ENCODE assay signal across 1 cellular context in the genomic region with DNA sequence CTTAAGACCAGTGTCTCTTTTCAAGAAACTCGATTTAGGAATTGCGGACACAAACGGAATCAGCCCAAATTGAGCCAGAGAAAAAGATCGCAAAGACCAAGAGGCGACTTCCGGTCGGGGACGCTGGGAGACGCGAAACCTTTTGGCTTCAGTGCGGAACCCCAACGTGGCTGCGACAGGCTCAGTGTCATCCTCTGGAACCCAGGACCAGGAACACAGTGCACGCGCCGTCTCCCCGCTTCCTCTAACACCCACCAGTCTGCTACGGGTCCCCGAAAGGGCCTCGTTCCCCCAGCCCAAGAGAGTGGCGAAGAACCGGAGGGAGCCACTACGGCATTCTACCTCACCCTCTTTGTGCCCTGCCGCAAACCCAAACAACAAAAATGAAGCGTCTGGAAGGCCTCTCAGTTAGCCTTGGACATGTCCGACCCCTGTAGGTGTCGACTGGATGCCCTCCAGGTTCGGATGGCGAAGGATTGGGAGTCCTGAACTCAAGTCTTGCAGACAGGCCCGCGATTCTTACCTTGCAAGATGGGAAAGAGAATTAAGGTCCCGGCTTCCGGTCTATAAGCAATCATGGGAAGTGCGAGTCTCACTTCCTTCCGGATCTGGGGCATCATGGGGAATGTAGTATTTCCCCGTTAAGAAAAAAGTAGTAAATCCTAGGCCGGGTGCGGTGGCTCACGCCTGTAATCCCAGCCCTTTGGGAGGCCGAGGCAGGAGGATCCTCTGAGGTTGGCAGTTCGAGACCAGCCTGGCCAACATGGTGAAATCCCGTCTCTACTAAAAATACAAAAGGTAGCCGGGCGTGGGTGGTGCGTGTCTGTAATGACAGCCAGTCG.
TF ChIP-seq lines count a peak whose summit lies in the region.

TSS of gene RPL6 (minus strand) at position 542 of the 842 bp plus-strand sequence. CDS start 949 bp downstream, outside the sequence.

TF ChIP-seq in K562, 482 proteins besides CTCF, POLR2A, EP300 and RAD21 (continued from another document and continues in another):
- no peak for TF ChIP-seq CEBPZ (IDR thresholded peaks at IDR 0.05; ENCODE audit: borderline replicate concordance, low read depth, low read length)
- TF ChIP-seq FOXK2 (conservative IDR thresholded peaks at IDR 0.05 in 1 of 2, IDR thresholded peaks at IDR 0.05 in 1 of 2; ENCODE audit: low read depth in 2 of 2), result no peak
- TF ChIP-seq ZFX (CRISPR knock-in tag; IDR thresholded peaks at IDR 0.05), result peak; percentile 92
- no peak for TF ChIP-seq ZNF347 (CRISPR knock-in tag; IDR thresholded peaks at IDR 0.05; ENCODE audit: low read depth)
- TF ChIP-seq EP400 (IDR thresholded peaks at IDR 0.05), result peak; percentile 98
- TF ChIP-seq, protein P1, sequence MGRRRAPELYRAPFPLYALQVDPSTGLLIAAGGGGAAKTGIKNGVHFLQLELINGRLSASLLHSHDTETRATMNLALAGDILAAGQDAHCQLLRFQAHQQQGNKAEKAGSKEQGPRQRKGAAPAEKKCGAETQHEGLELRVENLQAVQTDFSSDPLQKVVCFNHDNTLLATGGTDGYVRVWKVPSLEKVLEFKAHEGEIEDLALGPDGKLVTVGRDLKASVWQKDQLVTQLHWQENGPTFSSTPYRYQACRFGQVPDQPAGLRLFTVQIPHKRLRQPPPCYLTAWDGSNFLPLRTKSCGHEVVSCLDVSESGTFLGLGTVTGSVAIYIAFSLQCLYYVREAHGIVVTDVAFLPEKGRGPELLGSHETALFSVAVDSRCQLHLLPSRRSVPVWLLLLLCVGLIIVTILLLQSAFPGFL (CRISPR knock-in tag; IDR thresholded peaks at IDR 0.05), result no peak
- TF ChIP-seq THRA (IDR thresholded peaks at IDR 0.05), result no peak
- TF ChIP-seq POLR2AphosphoS5 (IDR thresholded peaks at IDR 0.05; ENCODE audit: control insufficient read depth, insufficient read depth, low read depth, low read length), result peak; percentile 99
- TF ChIP-seq ARID1B (IDR thresholded peaks at IDR 0.05), result 0 out of 2 replicates have a peak, but pooled peaks have one; percentile 5
- no peak for TF ChIP-seq IFI16 (CRISPR knock-in tag; IDR thresholded peaks at IDR 0.05)
- peak; percentile 36 to 80; a peak in 3 of 4 replicates for TF ChIP-seq MLLT1 (IDR thresholded peaks at IDR 0.05)
- peak; percentile 65; the same call in 1 of the 2 replicates for TF ChIP-seq CTBP1 (IDR thresholded peaks at IDR 0.05; ENCODE audit: borderline replicate concordance)
- TF ChIP-seq ID3 (CRISPR knock-in tag; IDR thresholded peaks at IDR 0.05), result no peak
- peak; percentile 65; the same call in 1 of the 2 replicates for TF ChIP-seq ID3 (tag; IDR thresholded peaks at IDR 0.05)
- peak; percentile 98 for TF ChIP-seq ZBTB40 (IDR thresholded peaks at IDR 0.05)
- no peak for TF ChIP-seq ZBTB40 (CRISPR knock-in tag; IDR thresholded peaks at IDR 0.05)
- TF ChIP-seq, protein P2, sequence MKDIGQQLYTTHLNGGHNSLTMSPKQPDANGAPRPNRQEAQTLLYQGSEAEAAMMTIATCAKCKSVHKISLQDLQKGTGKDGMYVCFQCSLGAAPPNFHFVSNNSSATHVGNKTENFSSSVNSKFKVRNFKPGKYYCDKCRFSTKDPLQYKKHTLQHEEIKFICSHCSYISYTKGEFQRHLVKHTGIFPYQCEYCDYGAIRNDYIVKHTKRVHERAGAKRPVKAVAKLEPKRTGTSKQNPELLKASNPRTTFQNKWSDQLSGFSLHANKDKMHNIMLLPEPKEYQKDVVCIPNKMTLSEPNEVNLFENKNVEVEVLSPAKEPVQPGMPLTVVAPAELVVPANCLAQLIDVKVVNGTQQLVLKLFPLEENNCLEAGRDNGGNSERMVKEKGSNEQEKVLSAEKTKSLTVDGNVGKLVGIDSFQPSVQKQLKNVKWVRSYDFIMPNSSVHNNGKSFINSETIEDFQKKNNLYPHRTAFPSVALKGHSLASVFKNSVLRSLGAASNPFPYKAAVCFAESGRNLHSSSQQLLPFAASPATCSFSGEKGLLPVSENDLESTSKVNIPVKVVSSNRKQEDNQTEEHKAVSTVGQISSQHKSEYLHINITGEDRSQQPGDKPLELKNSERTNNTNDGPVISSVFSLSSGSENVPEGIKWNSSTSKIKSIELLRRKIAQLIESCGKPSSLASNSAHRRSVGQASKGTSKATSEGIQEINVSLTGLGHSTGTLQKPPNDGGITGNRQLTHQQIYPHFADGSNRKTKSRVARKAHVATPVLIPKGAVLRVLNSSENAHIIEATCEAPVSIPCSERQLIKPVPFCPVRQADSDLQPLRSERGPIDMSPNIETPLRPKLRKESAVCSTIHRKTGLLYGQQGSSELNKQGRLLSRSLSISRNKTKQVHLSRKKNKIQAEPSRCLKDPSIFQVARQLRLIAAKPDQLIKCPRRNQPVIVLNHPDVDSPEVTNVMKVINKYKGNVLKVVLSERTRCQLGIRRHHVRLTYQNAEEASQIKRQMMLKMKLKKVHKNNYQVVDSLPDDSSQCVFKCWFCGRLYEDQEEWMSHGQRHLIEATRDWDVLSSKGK (CRISPR knock-in tag; IDR thresholded peaks at IDR 0.05), result no peak
- TF ChIP-seq TRIM28 (IDR thresholded peaks at IDR 0.05), result 0 out of 2 replicates have a peak, but pooled peaks have one; percentile 42
- TF ChIP-seq BCOR (IDR thresholded peaks at IDR 0.05), result peak; percentile 90
